Comparison of ENCODE assay signal across 18 cellular contexts in the genomic region with DNA sequence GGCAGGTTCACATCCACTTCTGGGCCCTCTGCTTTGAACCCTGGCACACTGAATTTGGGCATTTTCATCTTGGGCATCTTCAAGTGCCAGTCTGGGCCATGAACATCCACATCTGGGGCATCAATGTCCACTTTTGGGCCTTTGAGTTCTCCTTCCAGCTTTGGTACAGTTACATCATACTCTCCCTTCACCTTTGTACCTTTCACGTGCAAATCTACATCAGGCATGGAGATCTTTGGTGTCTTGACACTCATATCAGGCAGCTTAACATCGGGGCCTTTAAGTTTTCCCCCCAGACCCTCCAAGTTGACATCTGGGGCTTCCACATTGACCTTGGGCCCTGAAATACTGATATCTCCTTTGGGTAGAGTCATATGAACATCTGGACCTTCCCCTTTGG. TPM values are rescaled to one million over a fixed set of nuclear protein-coding genes. Genes with fewer than 3 reads are reported as not detected.
DNase-seq lines count a peak whose midpoint lies in the region; ATAC-seq and TF ChIP-seq lines count a peak whose summit lies in the region.
"Had no signal": no experiment of that assay in that cellular context is flagged by ENCODE, and none has a peak within 500 bp of the region (broad histone marks: within the 10 kb centered on the region; RNA-seq: fewer than 3 reads in every experiment).

No MANE protein-coding gene starts in this region.

- H3K4me1 Mint-ChIP-seq in CD4-positive, alpha-beta T cell (ENCODE audit: low read depth): peaks cover 6% of the 10 kb centered on the region
- peaks cover 17% of the 10 kb centered on the region for H3K4me1 Mint-ChIP-seq in activated T-helper 17 cell treated with anti-CD3 and anti-CD28 coated beads, Interleukin-2, amount 50 U/mL, for 72 hours

- no peak overlapping the region for H3K4me3 ChIP-seq in A673 (ENCODE audit: low read depth, low read length, poor library complexity, severe bottlenecking)
- no peak overlapping the region for H3K4me3 ChIP-seq in right lobe of liver
- no peak overlapping the region for H3K4me3 ChIP-seq in SJCRH30
- H3K4me3 ChIP-seq: GM12878, GM23338 had no signal

- H3K27me3 ChIP-seq in A673 (replicated peaks; ENCODE audit: insufficient read depth, low read depth, low read length, poor library complexity) (no peaks in the 10 kb centered on the region), right lobe of liver (no peaks in the 10 kb centered on the region), SJCRH30 (no peaks in the 10 kb centered on the region)
- H3K27me3 ChIP-seq in CD4-positive, alpha-beta T cell (ENCODE audit: control insufficient read depth, insufficient read depth, low read length): no peaks in the 10 kb centered on the region

- POLR2A ChIA-PET in A673 (lab: Charles Lee; ENCODE audit: low non-redundant PET): no interaction called here
- POLR2A ChIA-PET in CD4-positive, alpha-beta T cell (lab: Charles Lee): no interaction called here

- peaks cover 89% of the 10 kb centered on the region for H3K36me3 Mint-ChIP-seq in CD4-positive, alpha-beta T cell (ENCODE audit: low read depth)
- H3K36me3 Mint-ChIP-seq in activated T-helper 17 cell treated with anti-CD3 and anti-CD28 coated beads, Interleukin-2, amount 50 U/mL, for 72 hours (ENCODE audit: low read depth): peaks cover 100% of the 10 kb centered on the region

- no peak overlapping the region for H3K27ac ChIP-seq in A673 (ENCODE audit: low read depth, low read length, poor library complexity, severe bottlenecking)
- H3K27ac ChIP-seq in CD4-positive, alpha-beta T cell (ENCODE audit: low read depth, low read length): no peak overlapping the region
- H3K27ac ChIP-seq in right lobe of liver: no peak overlapping the region
- no peak overlapping the region for H3K27ac ChIP-seq in SJCRH30
- H3K27ac ChIP-seq: HL-60, KMS-11 had no signal

- no peaks in the 10 kb centered on the region for H3K9me3 Mint-ChIP-seq in CD4-positive, alpha-beta T cell
- H3K9me3 Mint-ChIP-seq in activated T-helper 17 cell treated with anti-CD3 and anti-CD28 coated beads, Interleukin-2, amount 50 U/mL, for 72 hours: no peaks in the 10 kb centered on the region

- H3K27ac Mint-ChIP-seq in CD4-positive, alpha-beta T cell: peak overlapping the region; percentile 49
- H3K27ac Mint-ChIP-seq in activated T-helper 17 cell treated with anti-CD3 and anti-CD28 coated beads, Interleukin-2, amount 50 U/mL, for 72 hours: peak overlapping the region; percentile 84
- H3K27ac Mint-ChIP-seq: GM23338 had no signal

- TF ChIP-seq CTCF in A673 (conservative IDR thresholded peaks at IDR 0.05; ENCODE audit: low read depth, low read length) (no peak), right lobe of liver (IDR thresholded peaks at IDR 0.05) (no peak)
- TF ChIP-seq CTCF in CD4-positive, alpha-beta T cell (IDR thresholded peaks at IDR 0.05): no peak

- 37% methylated on average over 2 of the region's 2 CpGs for WGBS in right lobe of liver (ENCODE audit: insufficient coverage, low coverage, low lambda C conversion rate, missing lambda C conversion rate)

- no peaks in the 10 kb centered on the region for H3K4me1 ChIP-seq in A673 (ENCODE audit: insufficient read depth, low read length, poor library complexity, severe bottlenecking)
- no peaks in the 10 kb centered on the region for H3K4me1 ChIP-seq in right lobe of liver
- no peaks in the 10 kb centered on the region for H3K4me1 ChIP-seq in SJCRH30

- TSS peak; percentile 1 for BruUV-seq in A673 (replicated peaks; lab: Mats Ljungman, UMichigan)

- intact Hi-C loops in A673 (cut with micrococcal nuclease; ENCODE audit: unreplicated experiment) (no loop called here), right lobe of liver (cut with DNase I) (no loop called here)
- intact Hi-C loops in CD4-positive, alpha-beta T cell (cut with DNase I, micrococcal nuclease): loop anchor here in 1 of 2 experiments (1.0 kb wide), 1 partner anchor 10 kb away; no protein-coding TSS in a partner anchor

- CTCF ChIA-PET in A673 (lab: Charles Lee): no interaction called here
- CTCF ChIA-PET in CD4-positive, alpha-beta T cell (lab: Charles Lee): no interaction called here

- H3K9me3 ChIP-seq in A673 (ENCODE audit: low read depth, low read length, poor library complexity, severe bottlenecking) (no peaks in the 10 kb centered on the region), right lobe of liver (no peaks in the 10 kb centered on the region), SJCRH30 (replicated peaks) (no peaks in the 10 kb centered on the region)
- no peaks in the 10 kb centered on the region for H3K9me3 ChIP-seq in CD4-positive, alpha-beta T cell (ENCODE audit: control insufficient read depth, low read length)

- peaks cover 48% of the 10 kb centered on the region for H3K36me3 ChIP-seq in A673 (ENCODE audit: insufficient read depth, low read length, poor library complexity, severe bottlenecking)
- peaks cover 20 to 48% (median 28%) of the 10 kb centered on the region in 4 donors for H3K36me3 ChIP-seq in right lobe of liver
- peaks cover 5% of the 10 kb centered on the region; the same call in 1 of the 2 replicates for H3K36me3 ChIP-seq in SJCRH30

- no peak for TF ChIP-seq POLR2A in right lobe of liver (IDR thresholded peaks at IDR 0.05)

- DNase-seq in A673 (ENCODE audit: low spot score): no peak
- DNase-seq in CD4-positive, alpha-beta T cell: no peak
- DNase-seq in right lobe of liver: no peak
- no peak for DNase-seq in SJCRH30
- DNase-seq in NCI-H748 treated with DMSO at 0.1 percent for 48 hours (lab: John Stamatoyannopoulos, UW): no peak
- DNase-seq: Calu3, DMS79, NCI-H1092, NCI-H1694 treated with DMSO at 0.1 percent for 48 hours, NCI-H345, NCI-H69 had no signal

- H3K27me3 Mint-ChIP-seq in CD4-positive, alpha-beta T cell: no peaks in the 10 kb centered on the region
- no peaks in the 10 kb centered on the region for H3K27me3 Mint-ChIP-seq in activated T-helper 17 cell treated with anti-CD3 and anti-CD28 coated beads, Interleukin-2, amount 50 U/mL, for 72 hours

- no peak overlapping the region for H3K4me3 Mint-ChIP-seq in CD4-positive, alpha-beta T cell
- no peak overlapping the region for H3K4me3 Mint-ChIP-seq in activated T-helper 17 cell treated with anti-CD3 and anti-CD28 coated beads, Interleukin-2, amount 50 U/mL, for 72 hours
- H3K4me3 Mint-ChIP-seq: GM23338 had no signal

- no peak for ATAC-seq in CD4-positive, alpha-beta T cell (ENCODE audit: poor library complexity)
- no peak for ATAC-seq in activated T-helper 17 cell treated with anti-CD3 and anti-CD28 coated beads, Interleukin-2, amount 50 U/mL, for 72 hours (replicated peaks)
- peak in 3 of 4 donors; percentile 37 to 64 (median 57) for ATAC-seq in right lobe of liver
- ATAC-seq in HG02981 (IDR thresholded peaks at IDR 0.05; ENCODE audit: unreplicated experiment): no peak
- ATAC-seq: GM12878, GM23338, SK-N-SH treated with all-trans-retinoic acid at 6 μM for 48 hours had no signal

RNA-seq across cellular contexts. Expression of gene AHNAK, which starts 14.5 kb away (rescaled TPM):
- 71.7 and 73.0 TPM in 2 replicates for total RNA-seq in A673 (2021)
- 100 to 1,000 TPM; 320 to 332 TPM for total RNA-seq in CD4-positive, alpha-beta T cell
- 100 to 1,000 TPM; 155 to 336 TPM for total RNA-seq in activated T-helper 17 cell treated with anti-CD3 and anti-CD28 coated beads, Interleukin-2, amount 50 U/mL, for 72 hours
- total RNA-seq in right lobe of liver: 100 to 1,000 TPM in 4 of 6 experiments, 10 to 100 TPM in 2; 91.0 to 180 (median 113) TPM
- 10.3 and 10.9 TPM in 2 replicates for total RNA-seq in SJCRH30 (2014; rRNA removed; shearing (Covaris generic))

RNA-seq across cellular contexts. Expression of gene EEF1G, which starts 41.6 kb away (rescaled TPM):
- total RNA-seq in A673 (2021) (1,804 and 1,817 TPM in 2 replicates), right lobe of liver (100 to 1,000 TPM; 442 to 450 (median 449) TPM)
- 1,000 to 10,000 TPM; 2,181 to 2,269 TPM for total RNA-seq in CD4-positive, alpha-beta T cell
- 1,000 to 10,000 TPM; 1,690 to 1,865 TPM for total RNA-seq in activated T-helper 17 cell treated with anti-CD3 and anti-CD28 coated beads, Interleukin-2, amount 50 U/mL, for 72 hours
- 2,270 and 2,323 TPM in 2 replicates for total RNA-seq in SJCRH30 (2014; rRNA removed; shearing (Covaris generic))

RNA-seq across cellular contexts. Expression of gene TUT1, which starts 59.2 kb away (rescaled TPM):
- total RNA-seq in A673 (2021): 27.3 and 27.6 TPM in 2 replicates
- 10 to 100 TPM; 25.5 to 26.2 TPM for total RNA-seq in CD4-positive, alpha-beta T cell
- total RNA-seq in activated T-helper 17 cell treated with anti-CD3 and anti-CD28 coated beads, Interleukin-2, amount 50 U/mL, for 72 hours: 10 to 100 TPM; 23.8 to 25.7 TPM
- total RNA-seq in right lobe of liver: 10 to 100 TPM; 12.3 to 34.2 (median 21.1) TPM
- 8.8 and 9.1 TPM in 2 replicates for total RNA-seq in SJCRH30 (2014; rRNA removed; shearing (Covaris generic))

Comparison
In these comparisons a context has a peak if more than half of its experiments do, and no peak if none do; other contexts are left out.
1. ATAC-seq: peak in right lobe of liver (3 of 4); none in CD4-positive, alpha-beta T cell (single experiment), activated T-helper 17 cell treated with anti-CD3 and anti-CD28 coated beads, Interleukin-2, amount 50 U/mL, for 72 hours (single experiment) and HG02981 (single experiment).